9 cellular contexts compared by ENCODE assay signal in the genomic region with DNA sequence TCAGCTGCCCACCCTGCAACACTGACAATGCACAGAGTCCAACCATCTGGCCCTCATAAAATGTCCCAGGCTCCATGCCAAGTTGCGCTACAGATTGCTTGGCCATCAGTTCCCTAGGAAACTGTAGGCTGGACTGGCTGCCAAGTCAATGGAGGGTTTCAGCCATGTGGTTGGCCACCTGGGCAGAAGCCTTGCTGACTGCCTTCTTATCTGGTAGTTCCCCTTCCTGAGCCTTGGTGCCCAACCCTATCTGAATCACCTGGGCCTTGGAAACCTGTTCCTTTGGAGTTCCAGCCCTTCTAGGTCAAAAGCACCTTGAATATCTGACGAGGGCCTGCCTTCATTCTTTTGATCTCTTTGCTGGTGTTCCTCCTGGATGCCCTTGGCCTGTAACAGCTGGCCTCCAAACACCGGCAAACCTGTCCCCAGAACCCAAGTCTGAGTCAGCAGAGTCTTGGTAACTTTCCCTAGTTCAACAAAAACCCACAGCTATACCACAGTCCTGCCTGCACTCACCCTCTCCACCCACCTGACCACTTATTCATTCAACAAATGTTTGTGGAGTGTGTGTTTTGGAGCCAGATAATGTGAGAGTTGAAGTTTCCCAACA. TPM values are rescaled to one million over a fixed set of nuclear protein-coding genes. Genes with fewer than 3 reads are reported as not detected.
A peak's percentile ranks its signal among the peaks of the same experiment; 100 is the strongest.
DNase-seq lines count a peak whose midpoint lies in the region; FAIRE-seq and TF ChIP-seq lines count a peak whose summit lies in the region.
"Had no signal": no experiment of that assay in that cellular context is flagged by ENCODE, and none has a peak within 500 bp of the region (broad histone marks: within the 10 kb centered on the region; RNA-seq: fewer than 3 reads in every experiment).

No MANE protein-coding gene starts in this region.

- no peak for DNase-seq in GM12892 (ENCODE audit: insufficient read length)
- DNase-seq in LoVo (ENCODE audit: low spot score): peak; percentile 90
- DNase-seq in astrocyte of the spinal cord (ENCODE audit: low read depth, low spot score): peak; percentile 52
- DNase-seq in effector CD4-positive, alpha-beta T cell: no peak
- DNase-seq in amniotic stem cell (lab: John Stamatoyannopoulos, UW): no peak
- no peak for DNase-seq in stimulated activated CD4-positive, alpha-beta T cell treated with anti-CD3 and anti-CD28 coated beads, Interleukin-4, amount 100 ng/mL, for 1 hour
- no peak for DNase-seq in Caco-2

- POLR2A ChIA-PET in Caco-2 (lab: Charles Lee): no interaction called here

- peak overlapping the region; percentile 15 to 41 for H3K9ac ChIP-seq in mucosa of rectum (ENCODE audit: low read depth in 1 of 2, low read length in 2 of 2)

- peak; percentile 56 for FAIRE-seq in GM12892 (lab: Jason Lieb, UNC)
- FAIRE-seq: endothelial cell of umbilical vein had no signal

- CTCF ChIA-PET in Caco-2 (lab: Charles Lee): interaction anchor here (0.6 kb wide), 1 partner anchor 44 kb away, joined by 3 read pairs; no protein-coding TSS in a partner anchor

- peaks cover 2% of the 10 kb centered on the region for H3K27me3 Mint-ChIP-seq in Caco-2 (ENCODE audit: insufficient read depth, unreplicated experiment)

- peaks cover 8% of the 10 kb centered on the region for H3K9me3 Mint-ChIP-seq in Caco-2 (ENCODE audit: unreplicated experiment)

- H3K4me1 ChIP-seq in mucosa of rectum (ENCODE audit: control insufficient read depth in 2 of 2, insufficient read depth in 2 of 2, low read length in 2 of 2) (peaks cover 22 to 32% of the 10 kb centered on the region in 2 donors), Caco-2 (no peaks in the 10 kb centered on the region)

- H3K27me3 ChIP-seq in mucosa of rectum (ENCODE audit: control insufficient read depth in 2 of 2, insufficient read depth in 2 of 2, low read length in 2 of 2): no peaks in the 10 kb centered on the region
- H3K27me3 ChIP-seq in Caco-2 (replicated peaks; ENCODE audit: control insufficient read depth, insufficient read depth, low read length): no peaks in the 10 kb centered on the region; the same call in 1 of the 2 replicates

- in situ Hi-C loops in astrocyte of the spinal cord (cut with HindIII; ENCODE audit: low sequenced_read_pairs): no loop called here

- H3K4me3 ChIP-seq in astrocyte of the spinal cord (ENCODE audit: low read depth, low read length) (no peak overlapping the region), mucosa of rectum (ENCODE audit: low read length in 2 of 2) (no peak overlapping the region), Caco-2 (ENCODE audit: low read depth, low read length) (no peak overlapping the region)

- TF ChIP-seq POLR2A in GM12892 (IDR thresholded peaks at IDR 0.05; ENCODE audit: low read depth, low read length): no peak

- H3K27ac Mint-ChIP-seq in Caco-2 (ENCODE audit: unreplicated experiment): no peak overlapping the region

- H3K4me3 Mint-ChIP-seq in Caco-2 (ENCODE audit: unreplicated experiment): no peak overlapping the region

- H3K36me3 ChIP-seq in mucosa of rectum (ENCODE audit: control insufficient read depth in 2 of 2, insufficient read depth in 2 of 2, low read length in 2 of 2): no peaks in the 10 kb centered on the region
- no peaks in the 10 kb centered on the region; the same call in 1 of the 2 replicates for H3K36me3 ChIP-seq in Caco-2 (ENCODE audit: control insufficient read depth, insufficient read depth, low read length)

- H3K36me3 Mint-ChIP-seq in Caco-2 (ENCODE audit: insufficient read depth, unreplicated experiment): no peaks in the 10 kb centered on the region

- peak overlapping the region; percentile 86 for H3K27ac ChIP-seq in mucosa of rectum (ENCODE audit: low read depth in 2 of 2, low read length in 2 of 2)

- H3K4me1 Mint-ChIP-seq in Caco-2 (ENCODE audit: low read depth, unreplicated experiment): no peaks in the 10 kb centered on the region

- BruUV-seq in Caco-2 (replicated peaks; lab: Mats Ljungman, UMichigan): no TSS peak

- TF ChIP-seq CTCF in astrocyte of the spinal cord (IDR thresholded peaks at IDR 0.05; ENCODE audit: low read depth, low read length) (no peak), Caco-2 (IDR thresholded peaks at IDR 0.05; ENCODE audit: insufficient read depth in 1 of 2, low read depth in 1 of 2, low read length in 1 of 2, severe bottlenecking in 1 of 2, unreplicated experiment in 1 of 2) (no peak)

- intact Hi-C loops in Caco-2 (cut with micrococcal nuclease; ENCODE audit: unreplicated experiment): no loop called here

- no peaks in the 10 kb centered on the region for H3K9me3 ChIP-seq in mucosa of rectum (ENCODE audit: control insufficient read depth in 2 of 2, low read length in 2 of 2)
- no peaks in the 10 kb centered on the region for H3K9me3 ChIP-seq in Caco-2

RNA-seq across cellular contexts. Expression of gene KDM7A, which starts 37.4 kb away (rescaled TPM):
- polyA plus RNA-seq in GM12892 (2012; ENCODE audit: missing spikeins): 1.4 TPM
- total RNA-seq in Caco-2 (2022): 3.6 and 5.1 TPM in 2 replicates

Comparison
In these comparisons a context has a peak if more than half of its experiments do, and no peak if none do; other contexts are left out.
1. DNase-seq: peak in LoVo (single experiment) and astrocyte of the spinal cord (single experiment); none in GM12892 (single experiment), effector CD4-positive, alpha-beta T cell (single experiment), amniotic stem cell (single experiment), stimulated activated CD4-positive, alpha-beta T cell treated with anti-CD3 and anti-CD28 coated beads, Interleukin-4, amount 100 ng/mL, for 1 hour (single experiment) and Caco-2 (0 of 2).